Comparison of ENCODE assay signal across 8 cellular contexts in genomic region chr11:68212421-68213134, GRCh38. TPM values are rescaled to one million over a fixed set of nuclear protein-coding genes. Genes with fewer than 3 reads are reported as not detected.
DNase-seq lines count a peak whose midpoint lies in the region; ATAC-seq and TF ChIP-seq lines count a peak whose summit lies in the region.

No MANE protein-coding gene starts in this region.

- H3K9me3 ChIP-seq in adrenal gland (replicated peaks in 1 of 3): no peaks in the 10 kb centered on the region

- WGBS in adrenal gland, 4 donors: 0 to 1% (median 1%) methylated on average over 16 to 77 of the region's 80 CpGs

- peak overlapping the region in 4 of 5 donors; percentile 85 to 100 (median 98) for H3K27ac ChIP-seq in adrenal gland

- peaks cover 20 to 44% of the 10 kb centered on the region in 2 donors for H3K4me1 ChIP-seq in adrenal gland (replicated peaks in 1 of 2)

- peak; percentile 5 to 53 for TF ChIP-seq POLR2A in adrenal gland (IDR thresholded peaks at IDR 0.05)

- H3K36me3 ChIP-seq in adrenal gland (replicated peaks in 1 of 2): no peaks in the 10 kb centered on the region

- TF ChIP-seq CTCF in adrenal gland (IDR thresholded peaks at IDR 0.05): peak in 3 of 6 experiments; percentile 32 to 56 (median 36)

- peak; percentile 49 for ATAC-seq in GM19452 (IDR thresholded peaks at IDR 0.05; ENCODE audit: unreplicated experiment)
- peak; percentile 79 for ATAC-seq in SK-N-SH treated with all-trans-retinoic acid at 6 μM for 48 hours
- ATAC-seq in left cardiac atrium: peak; percentile 64 to 71
- ATAC-seq in HG03571 (IDR thresholded peaks at IDR 0.05; ENCODE audit: unreplicated experiment): no peak

- intact Hi-C loops in adrenal gland (cut with DNase I): no loop called here
- intact Hi-C loops in left cardiac atrium (cut with DNase I): no loop called here
- intact Hi-C loops in posterior vena cava (cut with DNase I): loop anchor here in 1 of 2 donors (5.0 kb wide), 1 partner anchor 85 kb away; no protein-coding TSS in a partner anchor

- DNase-seq in COLO668 (lab: John Stamatoyannopoulos, UW; ENCODE audit: unreplicated experiment): peak; percentile 81
- peak; percentile 61 for DNase-seq in KG1 (lab: John Stamatoyannopoulos, UW)
- peak; percentile 66 to 85 (median 82) for DNase-seq in adrenal gland
- DNase-seq in left cardiac atrium: peak; percentile 80
- peak; percentile 91 for DNase-seq in posterior vena cava (ENCODE audit: low spot score)

- no peaks in the 10 kb centered on the region for H3K27me3 ChIP-seq in adrenal gland

- peak overlapping the region in 3 of 4 donors; percentile 95 to 97 (median 96) for H3K4me3 ChIP-seq in adrenal gland

TF ChIP-seq in SK-N-SH treated with all-trans-retinoic acid at 6 μM for 48 hours, 23 proteins besides CTCF, POLR2A, EP300 and RAD21:
- TF ChIP-seq ISL1 (CRISPR knock-in tag; IDR thresholded peaks at IDR 0.05): no peak
- TF ChIP-seq CREB5 (CRISPR knock-in tag; IDR thresholded peaks at IDR 0.05; ENCODE audit: low read depth): no peak
- no peak for TF ChIP-seq CSRNP3 (CRISPR knock-in tag; IDR thresholded peaks at IDR 0.05)
- TF ChIP-seq ZC3H10 (CRISPR knock-in tag; IDR thresholded peaks at IDR 0.05): no peak
- TF ChIP-seq ZNF565 (CRISPR knock-in tag; conservative IDR thresholded peaks at IDR 0.05; ENCODE audit: low read depth): no peak
- TF ChIP-seq PATZ1 (CRISPR knock-in tag; IDR thresholded peaks at IDR 0.05; ENCODE audit: borderline replicate concordance): no peak

RNA-seq across cellular contexts. Expression of gene KMT5B, which starts 0.5 kb away (rescaled TPM):
- total RNA-seq in adrenal gland: 100 to 1,000 TPM in 1 of 8 donors, 10 to 100 TPM in 7; 22.6 to 121 (median 36.9) TPM
- polyA plus RNA-seq in adrenal gland: 10 to 100 TPM; 23.3 to 45.1 (median 30.2) TPM
- total RNA-seq in left cardiac atrium: 10 to 100 TPM; 28.8 to 29.8 TPM
- total RNA-seq in posterior vena cava: 10 to 100 TPM; 34.3 to 39.0 TPM

RNA-seq across cellular contexts. Expression of gene C11orf24, which starts 59.2 kb away (rescaled TPM):
- total RNA-seq in adrenal gland (10 to 100 TPM; 18.7 to 41.2 (median 27.2) TPM), left cardiac atrium (10 to 100 TPM; 28.7 to 42.0 TPM), posterior vena cava (10 to 100 TPM; 67.2 to 74.9 TPM)
- polyA plus RNA-seq in adrenal gland: 10 to 100 TPM; 23.4 to 46.5 (median 27.3) TPM
